In the genomic region with DNA sequence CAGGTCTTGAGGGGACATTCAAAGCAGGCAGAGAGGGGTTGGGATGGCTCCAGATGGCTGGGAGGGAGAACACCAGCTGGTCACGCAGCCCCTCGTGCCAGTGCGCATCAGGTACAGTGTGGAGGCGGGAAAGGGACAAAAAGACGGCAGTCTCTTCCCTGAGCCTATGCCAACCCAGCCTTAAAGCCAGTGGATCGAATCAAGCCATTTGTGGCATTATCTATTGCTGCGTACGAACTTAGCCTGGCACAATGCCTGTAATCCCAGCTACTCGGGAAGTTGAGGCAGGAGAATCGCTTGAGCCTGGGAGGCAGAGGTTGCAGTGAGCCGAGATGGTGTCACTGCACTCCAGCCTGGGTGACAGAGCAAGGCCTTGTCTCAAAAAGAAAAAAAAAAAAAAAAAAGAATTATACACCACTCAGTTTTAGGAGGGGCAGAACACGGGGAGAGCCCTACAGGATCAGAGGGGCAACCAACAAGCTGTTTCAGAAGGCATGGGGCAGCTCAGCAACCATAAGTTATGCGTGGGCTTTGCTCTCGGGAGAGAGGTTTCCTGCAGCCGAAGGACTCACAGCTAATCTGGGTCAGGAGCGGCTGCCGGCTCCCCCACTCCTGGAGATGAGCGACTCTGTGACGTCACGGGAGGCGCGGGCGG, we compare ENCODE assay signal across 9 cellular contexts. TPM values are rescaled to one million over a fixed set of nuclear protein-coding genes. Genes with fewer than 3 reads are reported as not detected.
DNase-seq lines count a peak whose midpoint lies in the region; ATAC-seq, FAIRE-seq and TF ChIP-seq lines count a peak whose summit lies in the region.
"Had no signal": no experiment of that assay in that cellular context is flagged by ENCODE, and none has a peak within 500 bp of the region (broad histone marks: within the 10 kb centered on the region; RNA-seq: fewer than 3 reads in every experiment).

No MANE protein-coding gene starts in this region.

- H3K27ac ChIP-seq in DOHH2 (ENCODE audit: low read depth, low read length) = peak overlapping the region; percentile 58
- H3K27ac ChIP-seq in pancreas = peak overlapping the region; percentile 85 to 91 (median 88)
- H3K27ac ChIP-seq in thyroid gland = peak overlapping the region; percentile 79 to 97 (median 92)

- H3K4me1 ChIP-seq in DOHH2 (ENCODE audit: control insufficient read depth, low read length) (peaks cover 25% of the 10 kb centered on the region), pancreas (peaks cover 0 to 7% (median 5%) of the 10 kb centered on the region in 3 donors), thyroid gland (peaks cover 17 to 18% of the 10 kb centered on the region in 2 donors)

- no peaks in the 10 kb centered on the region for H3K9me3 ChIP-seq in DOHH2 (ENCODE audit: control insufficient read depth, insufficient read depth, low read length)
- no peaks in the 10 kb centered on the region for H3K9me3 ChIP-seq in pancreas
- no peaks in the 10 kb centered on the region for H3K9me3 ChIP-seq in thyroid gland

- H4K20me1 ChIP-seq in DOHH2 (ENCODE audit: control insufficient read depth, insufficient read depth, low read depth, low read length) = peaks cover 17% of the 10 kb centered on the region

- H3K9me3 Mint-ChIP-seq in activated naive CD4-positive, alpha-beta T cell treated with anti-CD3 and anti-CD28 coated beads, Interleukin-2, amount 50 U/mL, for 72 hours = no peaks in the 10 kb centered on the region

- peak overlapping the region; percentile 90 for H3K4me2 ChIP-seq in DOHH2 (ENCODE audit: low read length)

- H3K9me2 ChIP-seq in DOHH2 (replicated peaks; ENCODE audit: control insufficient read depth, low read length) = no peaks in the 10 kb centered on the region

- ATAC-seq in HG02981 (IDR thresholded peaks at IDR 0.05; ENCODE audit: unreplicated experiment) = peak; percentile 6
- no peak for ATAC-seq in activated naive CD4-positive, alpha-beta T cell treated with anti-CD3 and anti-CD28 coated beads, Interleukin-2, amount 50 U/mL, for 72 hours
- peak; percentile 18 for ATAC-seq in Right ventricle myocardium inferior
- ATAC-seq in pancreas = peak in 1 of 4 donors; percentile 1
- no peak for ATAC-seq in GM18868 (IDR thresholded peaks at IDR 0.05; ENCODE audit: unreplicated experiment)

- TF ChIP-seq POLR2A in thyroid gland (IDR thresholded peaks at IDR 0.05) = no peak

- H3K79me2 ChIP-seq in DOHH2 (ENCODE audit: control insufficient read depth, low read length) = peaks cover 50% of the 10 kb centered on the region

- 17% methylated on average over 23 of the region's 23 CpGs for WGBS in pancreas, 2 donors
- WGBS in thyroid gland, 2 donors = 25 to 32% methylated on average over 17 to 23 of the region's 23 CpGs

- TF ChIP-seq CTCF in DOHH2 (IDR thresholded peaks at IDR 0.05; ENCODE audit: low read depth, low read length, poor library complexity, severe bottlenecking) (no peak), pancreas (IDR thresholded peaks at IDR 0.05) (no peak), thyroid gland (IDR thresholded peaks at IDR 0.05) (no peak)

- H3K27me3 ChIP-seq in DOHH2 (ENCODE audit: control insufficient read depth, low read length) (no peaks in the 10 kb centered on the region), pancreas (no peaks in the 10 kb centered on the region), thyroid gland (no peaks in the 10 kb centered on the region)

- intact Hi-C loops in Right ventricle myocardium inferior (cut with DNase I) (no loop called here), pancreas (cut with DNase I) (no loop called here), thyroid gland (cut with DNase I) (no loop called here)

- DNase-seq in RCC 7860 (ENCODE audit: low spot score) (peak; percentile 77), Right ventricle myocardium inferior (ENCODE audit: missing footprints) (peak; percentile 99), pancreas (peak in 4 of 6 donors; percentile 89 to 94 (median 92)), thyroid gland (peak; percentile 97)
- no peak for DNase-seq in activated naive CD4-positive, alpha-beta T cell treated with anti-CD3 and anti-CD28 coated beads, Interleukin-2, amount 50 U/mL, for 72 hours (ENCODE audit: low spot score in 2 of 2)

- H3K36me3 ChIP-seq in DOHH2 (ENCODE audit: control insufficient read depth, low read length) (peaks cover 57% of the 10 kb centered on the region), pancreas (no peaks in the 10 kb centered on the region), thyroid gland (no peaks in the 10 kb centered on the region)

- H3K27ac Mint-ChIP-seq in activated naive CD4-positive, alpha-beta T cell treated with anti-CD3 and anti-CD28 coated beads, Interleukin-2, amount 50 U/mL, for 72 hours = peak overlapping the region; percentile 97 to 98

- peaks cover 12 to 14% of the 10 kb centered on the region in 2 donors for H3K36me3 Mint-ChIP-seq in activated naive CD4-positive, alpha-beta T cell treated with anti-CD3 and anti-CD28 coated beads, Interleukin-2, amount 50 U/mL, for 72 hours

- peaks cover 5% of the 10 kb centered on the region; the same call in 1 of the 2 replicates for H3F3A ChIP-seq in DOHH2 (ENCODE audit: control insufficient read depth, insufficient read depth)

- H3K4me3 ChIP-seq in DOHH2 (ENCODE audit: low read length) = peak overlapping the region; percentile 91
- peak overlapping the region; percentile 53 to 97 (median 80) for H3K4me3 ChIP-seq in pancreas
- H3K4me3 ChIP-seq in thyroid gland (replicated peaks in 1 of 3) = peak overlapping the region; percentile 16 to 75 (median 52)

- FAIRE-seq in RCC 7860 (lab: Jason Lieb, UNC) = no peak
- no peak for FAIRE-seq in pancreas (lab: Jason Lieb, UNC)
- FAIRE-seq: islet of Langerhans had no signal

RNA-seq across cellular contexts. Expression of gene NDUFB2, which starts 0.4 kb away (rescaled TPM):
- total RNA-seq in activated naive CD4-positive, alpha-beta T cell treated with anti-CD3 and anti-CD28 coated beads, Interleukin-2, amount 50 U/mL, for 72 hours = 100 to 1,000 TPM; 128 to 147 TPM
- total RNA-seq in Right ventricle myocardium inferior (744 TPM), pancreas (10 to 100 TPM; 47.6 to 92.3 (median 64.0) TPM), thyroid gland (100 to 1,000 TPM; 213 to 955 (median 698) TPM)
- 100 to 1,000 TPM in 1 of 2 donors, 10 to 100 TPM in 1; 99.5 to 198 TPM for polyA plus RNA-seq in pancreas

RNA-seq across cellular contexts. Expression of gene ADCK2, which starts 23.4 kb away (rescaled TPM):
- 10 to 100 TPM; 13.8 to 25.6 TPM for total RNA-seq in activated naive CD4-positive, alpha-beta T cell treated with anti-CD3 and anti-CD28 coated beads, Interleukin-2, amount 50 U/mL, for 72 hours
- total RNA-seq in Right ventricle myocardium inferior = 11.6 TPM
- 10 to 100 TPM in 3 of 6 donors, 1 to 10 TPM in 3; 6.5 to 13.3 (median 9.6) TPM for total RNA-seq in pancreas
- polyA plus RNA-seq in pancreas = 1 to 10 TPM; 7.0 to 8.8 TPM
- 10 to 100 TPM; 19.9 to 46.1 (median 32.7) TPM for total RNA-seq in thyroid gland

RNA-seq across cellular contexts. Expression of gene DENND2A, which starts 55.5 kb away (rescaled TPM):
- total RNA-seq in activated naive CD4-positive, alpha-beta T cell treated with anti-CD3 and anti-CD28 coated beads, Interleukin-2, amount 50 U/mL, for 72 hours = not detected
- 15.0 TPM for total RNA-seq in Right ventricle myocardium inferior
- 1 to 10 TPM; 1.1 to 2.2 (median 1.6) TPM for total RNA-seq in pancreas
- 1 to 10 TPM; 3.1 to 5.0 TPM for polyA plus RNA-seq in pancreas
- 10 to 100 TPM in 1 of 4 donors, 1 to 10 TPM in 3; 2.0 to 10.9 (median 5.1) TPM for total RNA-seq in thyroid gland

Comparison
In these comparisons a context has a peak if more than half of its experiments do, and no peak if none do; other contexts are left out.
1. ATAC-seq: peak in HG02981 (single experiment) and Right ventricle myocardium inferior (single experiment); none in activated naive CD4-positive, alpha-beta T cell treated with anti-CD3 and anti-CD28 coated beads, Interleukin-2, amount 50 U/mL, for 72 hours (0 of 2) and GM18868 (single experiment).
2. DNase-seq: peak in RCC 7860 (single experiment), Right ventricle myocardium inferior (single experiment), pancreas (4 of 6) and thyroid gland (2 of 2); none in activated naive CD4-positive, alpha-beta T cell treated with anti-CD3 and anti-CD28 coated beads, Interleukin-2, amount 50 U/mL, for 72 hours (0 of 2).
3. Peak in every context shown above with its lines, with median percentiles within 50 percentile points of each other: H3K27ac ChIP-seq and H3K4me3 ChIP-seq.